ENCODE assay signal across 9 cellular contexts in genomic region chr17:43917348-43918025, GRCh38. TPM values are rescaled to one million over a fixed set of nuclear protein-coding genes. Genes with fewer than 3 reads are reported as not detected.
DNase-seq lines count a peak whose midpoint lies in the region; ATAC-seq and TF ChIP-seq lines count a peak whose summit lies in the region.
"Had no signal": no experiment of that assay in that cellular context is flagged by ENCODE, and none has a peak within 500 bp of the region (broad histone marks: within the 10 kb centered on the region; RNA-seq: fewer than 3 reads in every experiment).

No MANE protein-coding gene starts in this region.

- H3K27ac ChIP-seq in SK-N-SH (ENCODE audit: low read depth in 2 of 2, low read length in 1 of 2): no peak overlapping the region
- H3K27ac ChIP-seq: KMS-11 had no signal

- H3K4me2 ChIP-seq in SK-N-SH: no peak overlapping the region
- H3K4me2 ChIP-seq: KMS-11 had no signal

- TF ChIP-seq CTCF in GM10248 (IDR thresholded peaks at IDR 0.05; ENCODE audit: control extremely low read depth, extremely low read depth, low read depth, missing control alignments): peak; percentile 39
- no peak for TF ChIP-seq CTCF in SK-N-SH (IDR thresholded peaks at IDR 0.05)

- no peak overlapping the region for H2AFZ ChIP-seq in SK-N-SH (ENCODE audit: low read depth)

- H3K9me2 ChIP-seq in SK-N-SH: no peaks in the 10 kb centered on the region

- H3K27me3 ChIP-seq in iPS-15b (ENCODE audit: control insufficient read depth, insufficient read depth, low read length) (peaks cover 15% of the 10 kb centered on the region), SK-N-SH (ENCODE audit: insufficient read depth) (no peaks in the 10 kb centered on the region; the same call in 1 of the 2 replicates)

- H3K9me3 ChIP-seq in iPS-15b (ENCODE audit: control insufficient read depth, insufficient read depth, low read length) (no peaks in the 10 kb centered on the region), SK-N-SH (no peaks in the 10 kb centered on the region)

- TF ChIP-seq EP300 in SK-N-SH (IDR thresholded peaks at IDR 0.05; ENCODE audit: borderline replicate concordance in 1 of 2, low read depth in 1 of 2, low read length in 1 of 2): no peak

- TF ChIP-seq RAD21 in SK-N-SH (IDR thresholded peaks at IDR 0.05; ENCODE audit: low read length): no peak

- no peaks in the 10 kb centered on the region for H3K36me3 ChIP-seq in iPS-15b (ENCODE audit: control insufficient read depth, insufficient read depth, low read length)
- no peaks in the 10 kb centered on the region for H3K36me3 ChIP-seq in SK-N-SH (replicated peaks in 1 of 2; ENCODE audit: control insufficient read depth in 1 of 2, insufficient read depth in 2 of 2, low read length in 1 of 2)

- no peak overlapping the region for H3K9ac ChIP-seq in iPS-15b (ENCODE audit: low read depth, low read length)
- no peak overlapping the region for H3K9ac ChIP-seq in SK-N-SH
- H3K9ac ChIP-seq: KMS-11 had no signal

- DNase-seq in GM10248 (ENCODE audit: extremely low spot score) (peak; percentile 57), NCI-H82 (lab: John Stamatoyannopoulos, UW) (peak; percentile 71), SK-N-SH (no peak)
- peak; percentile 25 to 41 for DNase-seq in stimulated activated CD4-positive, alpha-beta T cell treated with anti-CD3 and anti-CD28 coated beads, Interleukin-15, amount 100 ng/mL, for 48 hours (ENCODE audit: low read depth in 2 of 2)

- peaks cover 14% of the 10 kb centered on the region for H3K4me1 Mint-ChIP-seq in activated naive CD8-positive, alpha-beta T cell (ENCODE audit: low read depth)

- H3K4me1 ChIP-seq in iPS-15b (ENCODE audit: control insufficient read depth, insufficient read depth, low read length): peaks cover 12% of the 10 kb centered on the region
- peaks cover 0 to 7% of the 10 kb centered on the region in 2 experiments; a peak in 1 of 4 replicates for H3K4me1 ChIP-seq in SK-N-SH (ENCODE audit: control insufficient read depth in 1 of 2, insufficient read depth in 2 of 2, low read depth in 1 of 2, low read length in 1 of 2)

- ATAC-seq in GM19397 (IDR thresholded peaks at IDR 0.05; ENCODE audit: unreplicated experiment): no peak
- no peak for ATAC-seq in GM21786 (IDR thresholded peaks at IDR 0.05; ENCODE audit: unreplicated experiment)

- H3K27me3 Mint-ChIP-seq in activated naive CD8-positive, alpha-beta T cell: no peaks in the 10 kb centered on the region

- peak overlapping the region; percentile 74 for H3K4me3 Mint-ChIP-seq in activated naive CD8-positive, alpha-beta T cell

- H3F3A ChIP-seq in SK-N-SH (replicated peaks; ENCODE audit: insufficient read depth): no peaks in the 10 kb centered on the region

- H3K27ac Mint-ChIP-seq in activated naive CD8-positive, alpha-beta T cell: peak overlapping the region; percentile 55

- peak overlapping the region; percentile 36 for H3K4me3 ChIP-seq in iPS-15b (ENCODE audit: low read depth, low read length)
- no peak overlapping the region for H3K4me3 ChIP-seq in SK-N-SH (ENCODE audit: low read depth in 2 of 2, low read length in 1 of 2)

- H3K79me2 ChIP-seq in SK-N-SH (ENCODE audit: insufficient read depth): no peaks in the 10 kb centered on the region

- no peaks in the 10 kb centered on the region for H4K20me1 ChIP-seq in SK-N-SH (ENCODE audit: insufficient read depth)

- H3K36me3 Mint-ChIP-seq in activated naive CD8-positive, alpha-beta T cell: no peaks in the 10 kb centered on the region

- POLR2A ChIA-PET in GM10248 (lab: Yijun Ruan, JAX): no interaction called here
- POLR2A ChIA-PET in SK-N-SH (lab: Yijun Ruan, JAX): no interaction called here

- WGBS in SK-N-SH (ENCODE audit: low lambda C conversion rate): 78% methylated on average over 24 of the region's 43 CpGs

- CTCF ChIA-PET in GM10248 (lab: Yijun Ruan, JAX): interaction anchor here (2.0 kb wide), 1 partner anchor 8 kb away, joined by 9 read pairs; no protein-coding TSS in a partner anchor
- CTCF ChIA-PET in SK-N-SH (lab: Yijun Ruan, JAX): interaction anchor here (3.9 kb wide), 1 partner anchor 26 kb away, joined by 14 read pairs; the partner anchor contains the start of gene PPY

- no peaks in the 10 kb centered on the region for H3K9me3 Mint-ChIP-seq in activated naive CD8-positive, alpha-beta T cell (ENCODE audit: low read depth)

TF ChIP-seq in SK-N-SH, 30 proteins besides CTCF, POLR2A, EP300 and RAD21 (continues in another document):
- TF ChIP-seq CHD2 (IDR thresholded peaks at IDR 0.05; ENCODE audit: low read length, partially characterized antibody): no peak
- no peak for TF ChIP-seq JUND (IDR thresholded peaks at IDR 0.05)
- no peak for TF ChIP-seq USF1 (IDR thresholded peaks at IDR 0.05; ENCODE audit: borderline replicate concordance, low read depth)
- no peak for TF ChIP-seq TCF12 (IDR thresholded peaks at IDR 0.05)
- no peak for TF ChIP-seq RCOR1 (IDR thresholded peaks at IDR 0.05; ENCODE audit: low read length)
- TF ChIP-seq, protein P1, sequence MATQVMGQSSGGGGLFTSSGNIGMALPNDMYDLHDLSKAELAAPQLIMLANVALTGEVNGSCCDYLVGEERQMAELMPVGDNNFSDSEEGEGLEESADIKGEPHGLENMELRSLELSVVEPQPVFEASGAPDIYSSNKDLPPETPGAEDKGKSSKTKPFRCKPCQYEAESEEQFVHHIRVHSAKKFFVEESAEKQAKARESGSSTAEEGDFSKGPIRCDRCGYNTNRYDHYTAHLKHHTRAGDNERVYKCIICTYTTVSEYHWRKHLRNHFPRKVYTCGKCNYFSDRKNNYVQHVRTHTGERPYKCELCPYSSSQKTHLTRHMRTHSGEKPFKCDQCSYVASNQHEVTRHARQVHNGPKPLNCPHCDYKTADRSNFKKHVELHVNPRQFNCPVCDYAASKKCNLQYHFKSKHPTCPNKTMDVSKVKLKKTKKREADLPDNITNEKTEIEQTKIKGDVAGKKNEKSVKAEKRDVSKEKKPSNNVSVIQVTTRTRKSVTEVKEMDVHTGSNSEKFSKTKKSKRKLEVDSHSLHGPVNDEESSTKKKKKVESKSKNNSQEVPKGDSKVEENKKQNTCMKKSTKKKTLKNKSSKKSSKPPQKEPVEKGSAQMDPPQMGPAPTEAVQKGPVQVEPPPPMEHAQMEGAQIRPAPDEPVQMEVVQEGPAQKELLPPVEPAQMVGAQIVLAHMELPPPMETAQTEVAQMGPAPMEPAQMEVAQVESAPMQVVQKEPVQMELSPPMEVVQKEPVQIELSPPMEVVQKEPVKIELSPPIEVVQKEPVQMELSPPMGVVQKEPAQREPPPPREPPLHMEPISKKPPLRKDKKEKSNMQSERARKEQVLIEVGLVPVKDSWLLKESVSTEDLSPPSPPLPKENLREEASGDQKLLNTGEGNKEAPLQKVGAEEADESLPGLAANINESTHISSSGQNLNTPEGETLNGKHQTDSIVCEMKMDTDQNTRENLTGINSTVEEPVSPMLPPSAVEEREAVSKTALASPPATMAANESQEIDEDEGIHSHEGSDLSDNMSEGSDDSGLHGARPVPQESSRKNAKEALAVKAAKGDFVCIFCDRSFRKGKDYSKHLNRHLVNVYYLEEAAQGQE (IDR thresholded peaks at IDR 0.05; ENCODE audit: low read depth, low read length): no peak
- no peak for TF ChIP-seq MXI1 (IDR thresholded peaks at IDR 0.05; ENCODE audit: low read depth, low read length)
- no peak for TF ChIP-seq USF2 (IDR thresholded peaks at IDR 0.05; ENCODE audit: borderline replicate concordance, low read depth, low read length)
- no peak for TF ChIP-seq MAX (IDR thresholded peaks at IDR 0.05; ENCODE audit: low read depth)
- no peak for TF ChIP-seq GATA2 (CRISPR knock-in tag; IDR thresholded peaks at IDR 0.05)
- TF ChIP-seq GABPA (IDR thresholded peaks at IDR 0.05; ENCODE audit: low read depth): no peak
- TF ChIP-seq TEAD4 (IDR thresholded peaks at IDR 0.05; ENCODE audit: borderline replicate concordance, insufficient read depth): no peak

RNA-seq across cellular contexts. Expression of gene MPP2, which starts 10.2 kb away (rescaled TPM):
- polyA plus RNA-seq in SK-N-SH (2012; rRNA removed): 8.1 and 8.3 TPM in 2 replicates
- polyA plus RNA-seq in SK-N-SH (2012; cell fraction: cytosol; rRNA removed): 3.6 and 5.5 TPM in 2 replicates
- 10.2 and 13.4 TPM in 2 replicates for polyA plus RNA-seq in SK-N-SH (2012; cell fraction: nucleus; rRNA removed)

RNA-seq across cellular contexts. Expression of gene PPY, which starts 24.8 kb away (rescaled TPM):
- polyA plus RNA-seq in SK-N-SH (2012; rRNA removed): not detected in 2 replicates
- not detected in 2 replicates for polyA plus RNA-seq in SK-N-SH (2012; cell fraction: cytosol; rRNA removed)
- not detected in 2 replicates for polyA plus RNA-seq in SK-N-SH (2012; cell fraction: nucleus; rRNA removed)

RNA-seq across cellular contexts. Expression of gene PYY, which starts 36.3 kb away (rescaled TPM):
- 0.10 and 0.21 TPM in 2 replicates for polyA plus RNA-seq in SK-N-SH (2012; rRNA removed)
- 0.08 and 0.14 TPM in 2 replicates for polyA plus RNA-seq in SK-N-SH (2012; cell fraction: cytosol; rRNA removed)
- polyA plus RNA-seq in SK-N-SH (2012; cell fraction: nucleus; rRNA removed): 0.33 and 0.36 TPM in 2 replicates
